Comparison of ENCODE assay signal across 25 cellular contexts in genomic region chrX:81337805-81338204, GRCh38.
"Had no signal": no experiment of that assay in that cellular context is flagged by ENCODE, and none has a peak within 500 bp of the region (broad histone marks: within the 10 kb centered on the region; RNA-seq: fewer than 3 reads in every experiment).

No MANE protein-coding gene starts in this region.

- H3K4me3 ChIP-seq: coronary artery, dorsolateral prefrontal cortex, gastroesophageal sphincter, heart right ventricle, left ventricle myocardium inferior, lower lobe of right lung had no signal

- H3K4me1 Mint-ChIP-seq: mesothelial cell of epicardium had no signal

- H3K27me3 Mint-ChIP-seq: naive thymus-derived CD4-positive, alpha-beta T cell had no signal

- H3K4me1 ChIP-seq: foreskin keratinocyte, left ventricle myocardium inferior, lower lobe of right lung had no signal

- H3K36me3 Mint-ChIP-seq: mesothelial cell of epicardium had no signal

- FAIRE-seq: colon, endometrium, frontal cortex, islet of Langerhans, keratinocyte had no signal

- ATAC-seq: esophagus mucosa; foreskin keratinocyte; gastroesophageal sphincter; heart right ventricle; left colon; left lobe of liver; lower lobe of right lung; naive thymus-derived CD4-positive, alpha-beta T cell had no signal

- H3K27ac Mint-ChIP-seq: mesothelial cell of epicardium had no signal

- DNase-seq: dermis blood vessel endothelial cell; dorsolateral prefrontal cortex; effector CD4-positive, alpha-beta T cell; effector memory CD4-positive, alpha-beta T cell; erythroblast; foreskin keratinocyte; heart right ventricle; hippocampal formation; kidney glomerular epithelial cell; left colon; left ventricle myocardium inferior; lower lobe of right lung; mesenchymal stem cell; naive thymus-derived CD4-positive, alpha-beta T cell had no signal

- H3K4me3 Mint-ChIP-seq: mesothelial cell of epicardium; naive thymus-derived CD4-positive, alpha-beta T cell had no signal

- H3K9me3 ChIP-seq: gastroesophageal sphincter, lower lobe of right lung had no signal

- H3K27ac ChIP-seq: coronary artery, dorsolateral prefrontal cortex, epithelial cell of prostate, foreskin keratinocyte, heart right ventricle, left ventricle myocardium inferior, lower lobe of right lung had no signal

- H3K27me3 ChIP-seq: foreskin keratinocyte, gastroesophageal sphincter, heart right ventricle had no signal

- H3K36me3 ChIP-seq: gastroesophageal sphincter, heart right ventricle, lower lobe of right lung had no signal
